In the genomic region with DNA sequence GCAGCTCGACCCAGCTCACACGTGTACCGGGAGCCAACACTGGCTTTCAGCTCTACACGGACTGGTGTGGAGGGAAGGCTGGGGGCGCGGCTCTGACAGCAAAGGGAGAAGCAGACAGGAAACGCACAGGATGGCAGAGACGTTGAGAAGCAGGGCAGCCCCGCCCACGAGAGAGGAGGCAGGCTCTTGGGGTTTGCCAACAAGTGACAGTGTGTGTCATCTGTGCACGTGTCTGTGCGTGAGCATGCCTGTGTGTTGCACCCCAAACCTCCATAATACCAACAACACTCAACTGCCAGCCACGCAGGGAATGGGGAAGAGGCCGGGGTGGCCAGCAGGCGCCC, we compare ENCODE assay signal across 9 cellular contexts.
DNase-seq lines count a peak whose midpoint lies in the region; ATAC-seq and TF ChIP-seq lines count a peak whose summit lies in the region.
"Had no signal": no experiment of that assay in that cellular context is flagged by ENCODE, and none has a peak within 500 bp of the region (broad histone marks: within the 10 kb centered on the region; RNA-seq: fewer than 3 reads in every experiment).

No MANE protein-coding gene starts in this region.

- H3K4me1 Mint-ChIP-seq in WTC11, result no peaks in the 10 kb centered on the region

- no peaks in the 10 kb centered on the region for H3K36me3 ChIP-seq in tibial nerve

- H3K9me3 ChIP-seq in tibial nerve, result peaks cover 0 to 6% (median 0%) of the 10 kb centered on the region in 4 donors

- H3K4me3 Mint-ChIP-seq in WTC11, result no peak overlapping the region

- ATAC-seq in GM21619 (IDR thresholded peaks at IDR 0.05; ENCODE audit: unreplicated experiment) (no peak), WTC11 (no peak), HG02973 (IDR thresholded peaks at IDR 0.05; ENCODE audit: unreplicated experiment) (no peak)

- POLR2A ChIA-PET in WTC11 (lab: Charles Lee), result no interaction called here

- no peaks in the 10 kb centered on the region for H3K27me3 Mint-ChIP-seq in WTC11 (ENCODE audit: low read depth)

- peaks cover 60% of the 10 kb centered on the region for H3K36me3 Mint-ChIP-seq in WTC11

- DNase-seq in AML-193 (lab: John Stamatoyannopoulos, UW), result peak; percentile 13 to 18
- DNase-seq in UCSD-AML1 (lab: John Stamatoyannopoulos, UW; ENCODE audit: unreplicated experiment), result peak; percentile 7
- peak; percentile 78 for DNase-seq in activated gamma-delta T cell treated with anti-CD3 and anti-CD28 coated beads, Interleukin-2, amount 50 U/mL, for 16 hours (ENCODE audit: low read depth)
- DNase-seq in stimulated activated CD4-positive, alpha-beta T cell treated with anti-CD3 and anti-CD28 coated beads, Interleukin-12 subunit alpha, Interleukin-12 subunit beta, amount 100 ng/mL, for 24 hours (ENCODE audit: low read depth in 2 of 2), result peak; percentile 78 to 87
- no peak for DNase-seq in tibial nerve (ENCODE audit: low spot score in 2 of 2)
- DNase-seq in WTC11 (ENCODE audit: low spot score), result no peak

- peaks cover 0 to 9% (median 2%) of the 10 kb centered on the region in 4 donors for H3K4me1 ChIP-seq in tibial nerve

- H3K9me3 Mint-ChIP-seq in WTC11, result peaks cover 25% of the 10 kb centered on the region

- TF ChIP-seq CTCF in tibial nerve (IDR thresholded peaks at IDR 0.05) (no peak), WTC11 (IDR thresholded peaks at IDR 0.05) (no peak)

- H3K27me3 ChIP-seq in tibial nerve, result no peaks in the 10 kb centered on the region
- H3K27me3 ChIP-seq: heart left ventricle had no signal

- no peak for TF ChIP-seq POLR2A in tibial nerve (IDR thresholded peaks at IDR 0.05)

- no peak overlapping the region for H3K27ac Mint-ChIP-seq in WTC11

- no peak overlapping the region for H3K27ac ChIP-seq in tibial nerve

- WGBS in tibial nerve, 2 donors, result 76 to 85% methylated on average over 15 of the region's 15 CpGs

- TF ChIP-seq EP300 in tibial nerve (IDR thresholded peaks at IDR 0.05), result no peak

- H3K4me3 ChIP-seq in tibial nerve, result no peak overlapping the region

- CTCF ChIA-PET in WTC11 (lab: Charles Lee), result no interaction called here

TF ChIP-seq in WTC11, 78 proteins besides CTCF, POLR2A, EP300 and RAD21:
- TF ChIP-seq IRF2 (CRISPR knock-in tag; IDR thresholded peaks at IDR 0.05; ENCODE audit: borderline replicate concordance, low read depth) (no peak), KAT7 (CRISPR knock-in tag; IDR thresholded peaks at IDR 0.05; ENCODE audit: borderline replicate concordance) (no peak)

Comparison
In these comparisons a context has a peak if more than half of its experiments do, and no peak if none do; other contexts are left out.
1. DNase-seq: peak in AML-193 (2 of 2), UCSD-AML1 (single experiment), activated gamma-delta T cell treated with anti-CD3 and anti-CD28 coated beads, Interleukin-2, amount 50 U/mL, for 16 hours (single experiment) and stimulated activated CD4-positive, alpha-beta T cell treated with anti-CD3 and anti-CD28 coated beads, Interleukin-12 subunit alpha, Interleukin-12 subunit beta, amount 100 ng/mL, for 24 hours (2 of 2); none in tibial nerve (0 of 2) and WTC11 (single experiment).